Comparison of ENCODE assay signal across 9 cellular contexts in genomic region chr13:31159306-31159705, GRCh38. TPM values are rescaled to one million over a fixed set of nuclear protein-coding genes. Genes with fewer than 3 reads are reported as not detected.
DNase-seq lines count a peak whose midpoint lies in the region; ATAC-seq, FAIRE-seq and TF ChIP-seq lines count a peak whose summit lies in the region.
"Had no signal": no experiment of that assay in that cellular context is flagged by ENCODE, and none has a peak within 500 bp of the region (broad histone marks: within the 10 kb centered on the region; RNA-seq: fewer than 3 reads in every experiment).

No MANE protein-coding gene starts in this region.

- peak overlapping the region in 2 of 3 experiments; percentile 98 for H3K27ac Mint-ChIP-seq in nephron

- no peak overlapping the region for H3K27ac ChIP-seq in MM.1S (ENCODE audit: low read length)
- no peak overlapping the region; the same call in 2 of the 3 replicates for H3K27ac ChIP-seq in K562 (ENCODE audit: extremely low read depth, low read depth, low read length)

- no peak overlapping the region for H2AFZ ChIP-seq in MM.1S (ENCODE audit: low read length)
- H2AFZ ChIP-seq in K562 (ENCODE audit: low read depth, low read length), result no peak overlapping the region

- peaks cover 39% of the 10 kb centered on the region for H3K4me1 Mint-ChIP-seq in nephron

- peaks cover 1% of the 10 kb centered on the region for H3K36me3 ChIP-seq in GM06990 (ENCODE audit: control insufficient read depth, insufficient read depth, low read length)
- no peaks in the 10 kb centered on the region; the same call in 1 of the 2 replicates for H3K36me3 ChIP-seq in MM.1S (replicated peaks; ENCODE audit: insufficient read depth, low read length)
- peaks cover 43% of the 10 kb centered on the region for H3K36me3 ChIP-seq in K562 (ENCODE audit: control insufficient read depth, insufficient read depth, low read length)

- no TSS peak for BruUV-seq in K562 (replicated peaks; lab: Mats Ljungman, UMichigan)

- H3K4me2 ChIP-seq in MM.1S (ENCODE audit: low read depth, low read length) (peak overlapping the region; percentile 69), K562 (ENCODE audit: insufficient read depth, low read length) (peak overlapping the region; percentile 80)

- H3K9me2 ChIP-seq in MM.1S (replicated peaks; ENCODE audit: insufficient read depth, low read length), result no peaks in the 10 kb centered on the region

- peak overlapping the region; percentile 94 to 95 (median 95) for H3K4me3 Mint-ChIP-seq in nephron

- H3K9me3 ChIP-seq in MM.1S (replicated peaks; ENCODE audit: insufficient read depth, low read length) (no peaks in the 10 kb centered on the region), K562 (replicated peaks; ENCODE audit: control insufficient read depth, insufficient read depth, low read depth, low read length) (no peaks in the 10 kb centered on the region)

- intact Hi-C loops in K562 (cut with micrococcal nuclease), result no loop called here

- no peak for TF ChIP-seq RAD21 in K562 (CRISPR knock-in tag; conservative IDR thresholded peaks at IDR 0.05 in 1 of 2, IDR thresholded peaks at IDR 0.05 in 1 of 2)

- no peak for TF ChIP-seq EP300 in K562 (IDR thresholded peaks at IDR 0.05; ENCODE audit: low read length)

- peaks cover 30% of the 10 kb centered on the region for H3K36me3 Mint-ChIP-seq in nephron (ENCODE audit: low read depth)

- no peaks in the 10 kb centered on the region for H3K27me3 Mint-ChIP-seq in nephron (ENCODE audit: low read depth)

- TF ChIP-seq CTCF in GM06990 (IDR thresholded peaks at IDR 0.05; ENCODE audit: insufficient read depth, low read length, poor library complexity, severe bottlenecking) (no peak), MM.1S (IDR thresholded peaks at IDR 0.05; ENCODE audit: low read length) (no peak), K562 (IDR thresholded peaks at IDR 0.05 in 2 of 3, conservative IDR thresholded peaks at IDR 0.05 in 1 of 3; ENCODE audit: insufficient read depth in 2 of 3, low read depth in 1 of 3, low read length in 3 of 3) (no peak), nephron (IDR thresholded peaks at IDR 0.05; ENCODE audit: unreplicated experiment in 3 of 3) (no peak), D721Med (IDR thresholded peaks at IDR 0.05; ENCODE audit: insufficient read depth, missing control alignments) (no peak)

- POLR2A ChIA-PET in K562 (lab: Yijun Ruan, JAX), result interaction anchor here (0.7 kb wide), 1 partner anchor 197 kb away, joined by 4 read pairs; no protein-coding TSS in a partner anchor

- in situ Hi-C loops in K562 (cut with MboI), result no loop called here

- H3F3A ChIP-seq in MM.1S (ENCODE audit: insufficient read depth, low read length), result peaks cover 4% of the 10 kb centered on the region; the same call in 1 of the 2 replicates

- H4K20me1 ChIP-seq in MM.1S (ENCODE audit: insufficient read depth, low read length) (no peaks in the 10 kb centered on the region), K562 (replicated peaks; ENCODE audit: control insufficient read depth, insufficient read depth, low read length) (no peaks in the 10 kb centered on the region)

- DNase-seq in GM06990 (ENCODE audit: extremely low read depth, insufficient read length) (no peak), MM.1S (no peak), K562 (ENCODE audit: extremely low read depth in 1 of 4, low spot score in 3 of 4) (no peak), SHP77 (lab: John Stamatoyannopoulos, UW) (no peak), HuH-7.5 (ENCODE audit: low spot score) (no peak), GDM1 (lab: John Stamatoyannopoulos, UW) (no peak), D721Med (ENCODE audit: insufficient read length, low spot score) (no peak)
- DNase-seq: right cardiac atrium had no signal

- peaks cover 54% of the 10 kb centered on the region for H3K79me2 ChIP-seq in MM.1S (ENCODE audit: low read length)
- H3K79me2 ChIP-seq in K562 (ENCODE audit: control insufficient read depth, insufficient read depth, low read length), result peaks cover 63% of the 10 kb centered on the region

- H3K9me3 Mint-ChIP-seq in nephron, result no peaks in the 10 kb centered on the region

- no peak for FAIRE-seq in K562 (lab: Jason Lieb, UNC)
- no peak for FAIRE-seq in D721Med (lab: Jason Lieb, UNC)

- H3K4me1 ChIP-seq in MM.1S (ENCODE audit: low read length) (0 out of 2 replicates have a peak, but pooled peaks cover 4% of the 10 kb centered on the region), K562 (replicated peaks in 1 of 2; ENCODE audit: control insufficient read depth in 2 of 2, insufficient read depth in 2 of 2, low read length in 2 of 2) (peaks cover 0 to 12% of the 10 kb centered on the region in 2 experiments; a peak in 1 of 5 replicates)

- H3K9ac ChIP-seq in MM.1S (ENCODE audit: low read length), result peak overlapping the region; percentile 82; the same call in 1 of the 2 replicates
- H3K9ac ChIP-seq in K562 (ENCODE audit: insufficient read depth in 1 of 2, low read depth in 2 of 2, low read length in 2 of 2), result peak overlapping the region in 1 of 2 experiments; percentile 66; a peak in 2 of 4 replicates

- CTCF ChIA-PET in K562 (lab: Yijun Ruan, JAX; ENCODE audit: low intra/inter-chr PET ratio), result no interaction called here

- no peak for TF ChIP-seq POLR2A in K562 (conservative IDR thresholded peaks at IDR 0.05)

- H3K27me3 ChIP-seq in GM06990 (replicated peaks; ENCODE audit: control insufficient read depth, insufficient read depth, low read length) (no peaks in the 10 kb centered on the region), MM.1S (replicated peaks; ENCODE audit: insufficient read depth, low read length) (no peaks in the 10 kb centered on the region), K562 (ENCODE audit: control insufficient read depth in 2 of 2, insufficient read depth in 2 of 2, low read length in 2 of 2) (no peaks in the 10 kb centered on the region)

- H3K4me3 ChIP-seq in GM06990 (replicated peaks; ENCODE audit: low read depth, low read length), result peak overlapping the region; percentile 92
- peak overlapping the region; percentile 82 for H3K4me3 ChIP-seq in MM.1S (ENCODE audit: low read length)
- H3K4me3 ChIP-seq in K562, result peak overlapping the region; percentile 85; the same call in 1 of the 2 replicates

- no peaks in the 10 kb centered on the region for H3K9me1 ChIP-seq in K562 (ENCODE audit: control insufficient read depth, insufficient read depth, low read length)

- 6% methylated on average over 4 of the region's 4 CpGs for WGBS in K562 (ENCODE audit: insufficient coverage, low coverage, missing lambda C conversion rate)

- no peak for ATAC-seq in K562
- ATAC-seq: right cardiac atrium had no signal

TF ChIP-seq in K562, 482 proteins besides CTCF, POLR2A, EP300 and RAD21 (continues in another document):
- TF ChIP-seq HNRNPUL1 (IDR thresholded peaks at IDR 0.05; ENCODE audit: low read length), result no peak
- TF ChIP-seq ATF6 (CRISPR knock-in tag; IDR thresholded peaks at IDR 0.05), result no peak

RNA-seq across cellular contexts. Expression of gene HSPH1, which starts 2.4 kb away (rescaled TPM):
- 14.4 and 53.8 TPM in 2 replicates for total RNA-seq in K562 (2011; cell fraction: chromatin; rRNA removed; ENCODE audit: low replicate concordance)
- 8.6 and 8.7 TPM in 2 replicates for total RNA-seq in K562 (2011; cell fraction: nucleolus; rRNA removed)
- total RNA-seq in K562 (2011; cell fraction: nucleoplasm; rRNA removed), result 17.5 and 33.6 TPM in 2 replicates
- total RNA-seq in K562 (2014; rRNA removed) (60.8 and 64.7 TPM in 2 replicates), K562 (2014; rRNA removed; fragmentation: Illumina TruSeq; extraction: Trizol) (100 and 105 TPM in 2 replicates), K562 (2015; rRNA removed; fragmentation: Illumina TruSeq; extraction: Trizol) (102 and 104 TPM in 2 replicates), K562 (2021) (103 and 107 TPM in 2 replicates)
- polyA plus RNA-seq in K562 (2011; rRNA removed) (35.9 and 61.4 TPM in 2 replicates), K562 (2014; fragmentation: Illumina TruSeq; extraction: Trizol) (82.3 and 104 TPM in 2 replicates), K562 (2014; fragmentation: Nextera tagmentation; extraction: Ambion mirVana) (10 to 100 TPM; 34.6 to 53.4 TPM), K562 (2014; rRNA removed) (57.7 and 76.0 TPM in 2 replicates)
- 11.2 and 11.6 TPM in 2 replicates for polyA plus RNA-seq in K562 (2011; cell fraction: cytosol; rRNA removed)
- polyA plus RNA-seq in K562 (2011; cell fraction: nucleus; rRNA removed), result 16.8 and 20.0 TPM in 2 replicates
- 34.8 and 97.5 TPM in 2 replicates for polyA plus RNA-seq in K562 (2012)
- polyA minus RNA-seq in K562 (2011; rRNA and poly(A)+ RNA removed), result 65.6 and 75.7 TPM in 2 replicates
- 25.3 and 36.4 TPM in 2 replicates for polyA minus RNA-seq in K562 (2011; cell fraction: cytosol; rRNA and poly(A)+ RNA removed)
- polyA minus RNA-seq in K562 (2011; cell fraction: nucleus; rRNA and poly(A)+ RNA removed), result 26.0 and 47.8 TPM in 2 replicates

RNA-seq across cellular contexts. Expression of gene B3GLCT, which starts 40.5 kb away (rescaled TPM):
- 2.7 and 4.9 TPM in 2 replicates for total RNA-seq in K562 (2011; cell fraction: chromatin; rRNA removed; ENCODE audit: low replicate concordance)
- total RNA-seq in K562 (2011; cell fraction: nucleolus; rRNA removed), result 3.3 TPM in 2 replicates
- 4.6 and 6.6 TPM in 2 replicates for total RNA-seq in K562 (2011; cell fraction: nucleoplasm; rRNA removed)
- total RNA-seq in K562 (2014; rRNA removed), result 2.2 and 3.1 TPM in 2 replicates
- total RNA-seq in K562 (2014; rRNA removed; fragmentation: Illumina TruSeq; extraction: Trizol), result 4.8 and 5.1 TPM in 2 replicates
- 4.1 and 4.8 TPM in 2 replicates for total RNA-seq in K562 (2015; rRNA removed; fragmentation: Illumina TruSeq; extraction: Trizol)
- 3.5 TPM in 2 replicates for total RNA-seq in K562 (2021)
- polyA plus RNA-seq in K562 (2011; rRNA removed), result 1.6 and 2.8 TPM in 2 replicates
- polyA plus RNA-seq in K562 (2011; cell fraction: cytosol; rRNA removed), result 0.86 and 1.3 TPM in 2 replicates
- 1.5 and 1.6 TPM in 2 replicates for polyA plus RNA-seq in K562 (2011; cell fraction: nucleus; rRNA removed)
- 2.2 and 2.5 TPM in 2 replicates for polyA plus RNA-seq in K562 (2012)
- polyA plus RNA-seq in K562 (2014; fragmentation: Illumina TruSeq; extraction: Trizol), result 3.0 and 3.6 TPM in 2 replicates
- 1 to 10 TPM; 1.1 to 1.5 TPM for polyA plus RNA-seq in K562 (2014; fragmentation: Nextera tagmentation; extraction: Ambion mirVana)
- polyA plus RNA-seq in K562 (2014; rRNA removed), result 2.4 and 2.9 TPM in 2 replicates
- polyA minus RNA-seq in K562 (2011; rRNA and poly(A)+ RNA removed), result 4.0 and 4.3 TPM in 2 replicates
- 1.6 and 1.9 TPM in 2 replicates for polyA minus RNA-seq in K562 (2011; cell fraction: cytosol; rRNA and poly(A)+ RNA removed)
- 1.5 and 2.6 TPM in 2 replicates for polyA minus RNA-seq in K562 (2011; cell fraction: nucleus; rRNA and poly(A)+ RNA removed)
